ENCODE assay signal across 8 cellular contexts in the genomic region with DNA sequence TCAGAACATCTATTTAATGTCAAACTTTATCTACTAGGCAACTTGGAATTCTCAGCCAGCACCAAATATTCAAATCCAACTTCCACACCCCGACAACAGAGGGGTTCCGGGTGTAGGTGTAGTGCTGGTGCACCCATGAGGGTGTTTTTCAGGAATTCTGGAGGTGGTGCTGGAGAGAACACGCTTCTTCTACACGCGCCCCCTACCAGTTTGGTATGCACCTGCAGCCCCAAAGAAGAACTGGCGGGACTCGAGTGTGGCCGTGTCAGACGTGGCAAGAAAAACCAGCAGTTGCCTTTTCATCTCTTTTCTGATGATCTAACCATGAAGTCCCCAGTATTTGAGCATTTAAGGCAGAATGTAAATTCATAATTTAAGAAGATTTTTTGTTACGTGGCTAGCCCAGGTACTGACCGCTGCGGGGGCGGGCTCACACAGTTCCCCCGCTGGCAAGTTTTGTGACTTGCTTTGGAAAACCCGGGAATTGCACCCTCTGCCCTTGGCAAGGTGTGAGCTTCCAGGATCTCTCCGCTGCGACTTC. TPM values are rescaled to one million over a fixed set of nuclear protein-coding genes. Genes with fewer than 3 reads are reported as not detected.
DNase-seq lines count a peak whose midpoint lies in the region; ATAC-seq and TF ChIP-seq lines count a peak whose summit lies in the region.

No MANE protein-coding gene starts in this region.

- H3K36me3 Mint-ChIP-seq in IgD-negative memory B cell (no peaks in the 10 kb centered on the region), nephron (ENCODE audit: low read depth) (no peaks in the 10 kb centered on the region)
- H3K36me3 Mint-ChIP-seq in activated T-cell treated with anti-CD3 and anti-CD28 coated beads, Interleukin-2, amount 50 U/mL, for 72 hours (ENCODE audit: insufficient read depth in 2 of 2): no peaks in the 10 kb centered on the region

- H3K27me3 Mint-ChIP-seq in IgD-negative memory B cell (peaks cover 19% of the 10 kb centered on the region), nephron (ENCODE audit: low read depth) (peaks cover 53% of the 10 kb centered on the region)
- peaks cover 41% of the 10 kb centered on the region for H3K27me3 Mint-ChIP-seq in activated T-cell treated with anti-CD3 and anti-CD28 coated beads, Interleukin-2, amount 50 U/mL, for 72 hours (ENCODE audit: low read depth)

- WGBS in thymus: 3% methylated on average over 17 of the region's 17 CpGs

- peak; percentile 45 for TF ChIP-seq CTCF in fibroblast of the aortic adventitia (IDR thresholded peaks at IDR 0.05; ENCODE audit: insufficient read depth, low read length)
- peak; percentile 55 to 65 (median 63) for TF ChIP-seq CTCF in nephron (IDR thresholded peaks at IDR 0.05; ENCODE audit: unreplicated experiment in 3 of 3)

- H3K4me1 Mint-ChIP-seq in IgD-negative memory B cell: peaks cover 8 to 34% (median 8%) of the 10 kb centered on the region in 3 donors
- peaks cover 11% of the 10 kb centered on the region for H3K4me1 Mint-ChIP-seq in activated T-cell treated with anti-CD3 and anti-CD28 coated beads, Interleukin-2, amount 50 U/mL, for 72 hours (ENCODE audit: low read depth)
- peaks cover 28% of the 10 kb centered on the region for H3K4me1 Mint-ChIP-seq in nephron

- H3K4me3 Mint-ChIP-seq in IgD-negative memory B cell (peak overlapping the region; percentile 86 to 98 (median 94)), nephron (peak overlapping the region; percentile 87 to 98 (median 98))
- H3K4me3 Mint-ChIP-seq in activated T-cell treated with anti-CD3 and anti-CD28 coated beads, Interleukin-2, amount 50 U/mL, for 72 hours: peak overlapping the region; percentile 84

- H3K9me3 ChIP-seq in thymus (ENCODE audit: control insufficient read depth): no peaks in the 10 kb centered on the region

- H3K27ac Mint-ChIP-seq in IgD-negative memory B cell (peak overlapping the region in 2 of 3 donors; percentile 69 to 90), nephron (peak overlapping the region; percentile 67 to 98 (median 90))
- H3K27ac Mint-ChIP-seq in activated T-cell treated with anti-CD3 and anti-CD28 coated beads, Interleukin-2, amount 50 U/mL, for 72 hours: peak overlapping the region; percentile 49

- H3K9me3 Mint-ChIP-seq in IgD-negative memory B cell: no peaks in the 10 kb centered on the region
- H3K9me3 Mint-ChIP-seq in activated T-cell treated with anti-CD3 and anti-CD28 coated beads, Interleukin-2, amount 50 U/mL, for 72 hours: no peaks in the 10 kb centered on the region
- H3K9me3 Mint-ChIP-seq in nephron: no peaks in the 10 kb centered on the region

- H3K4me3 ChIP-seq in fibroblast of the aortic adventitia (ENCODE audit: low read depth, low read length) (peak overlapping the region; percentile 64), thymus (ENCODE audit: low read length) (peak overlapping the region; percentile 58)

- peak overlapping the region; percentile 40 for H3K27ac ChIP-seq in thymus (ENCODE audit: low read depth)

- H3K36me3 ChIP-seq in thymus (ENCODE audit: control insufficient read depth, insufficient read depth): no peaks in the 10 kb centered on the region

- ATAC-seq in GM21529 (IDR thresholded peaks at IDR 0.05; ENCODE audit: unreplicated experiment): peak; percentile 66
- ATAC-seq in activated T-cell treated with anti-CD3 and anti-CD28 coated beads, Interleukin-2, amount 50 U/mL, for 72 hours (replicated peaks in 1 of 2): peak; percentile 63 to 71

- peaks cover 11% of the 10 kb centered on the region for H3K4me1 ChIP-seq in thymus (ENCODE audit: control insufficient read depth, insufficient read depth, low read length)

- DNase-seq in D341Med (ENCODE audit: low spot score) (peak; percentile 71), OCI-M1 (lab: John Stamatoyannopoulos, UW) (peak; percentile 84), fibroblast of the aortic adventitia (ENCODE audit: low read depth) (peak; percentile 18)
- DNase-seq in activated T-cell treated with anti-CD3 and anti-CD28 coated beads, Interleukin-2, amount 50 U/mL, for 72 hours: peak; percentile 56 to 64

- H3K27me3 ChIP-seq in thymus (ENCODE audit: control insufficient read depth, insufficient read depth): peaks cover 30% of the 10 kb centered on the region

RNA-seq across cellular contexts. Expression of a gene that starts 0.4 kb away (rescaled TPM):
- 3.1 TPM for polyA plus RNA-seq in IgD-negative memory B cell
- under 1 TPM; 0.21 to 0.24 TPM for total RNA-seq in activated T-cell treated with anti-CD3 and anti-CD28 coated beads, Interleukin-2, amount 50 U/mL, for 72 hours
- 0.25 and 0.36 TPM in 2 replicates for total RNA-seq in fibroblast of the aortic adventitia (ENCODE audit: low replicate concordance)
- polyA plus RNA-seq in thymus: 0.71 TPM

RNA-seq across cellular contexts. Expression of a gene that starts 44.0 kb away (rescaled TPM):
- polyA plus RNA-seq in IgD-negative memory B cell (3.5 TPM), thymus (1.3 TPM)
- 1 to 10 TPM; 3.4 to 4.1 TPM for total RNA-seq in activated T-cell treated with anti-CD3 and anti-CD28 coated beads, Interleukin-2, amount 50 U/mL, for 72 hours
- 1.2 and 2.4 TPM in 2 replicates for total RNA-seq in fibroblast of the aortic adventitia (ENCODE audit: low replicate concordance)

Comparison
In these comparisons a context has a peak if more than half of its experiments do, and no peak if none do; other contexts are left out.
1. Peak in every context shown above with its lines: DNase-seq, ATAC-seq, H3K4me3 ChIP-seq and H3K27ac ChIP-seq.
2. DNase-seq: peak in every context shown above with its lines; median percentile 84 in OCI-M1; 71 in D341Med; 60 in activated T-cell treated with anti-CD3 and anti-CD28 coated beads, Interleukin-2, amount 50 U/mL, for 72 hours; 18 in fibroblast of the aortic adventitia.